8 cellular contexts compared by ENCODE assay signal in genomic region chr12:24947541-24948451, GRCh38. TPM values are rescaled to one million over a fixed set of nuclear protein-coding genes. Genes with fewer than 3 reads are reported as not detected.
DNase-seq lines count a peak whose midpoint lies in the region; ATAC-seq and TF ChIP-seq lines count a peak whose summit lies in the region.

No MANE protein-coding gene starts in this region.

- peak; percentile 29 for ATAC-seq in activated naive CD8-positive, alpha-beta T cell treated with anti-CD3 and anti-CD28 coated beads, Interleukin-2, amount 50 U/mL, for 24 hours
- ATAC-seq in lung (ENCODE audit: insufficient read depth, low FRiP score) (no peak), HG03520 (IDR thresholded peaks at IDR 0.05; ENCODE audit: unreplicated experiment) (no peak), HG02884 (IDR thresholded peaks at IDR 0.05; ENCODE audit: unreplicated experiment) (no peak)

- POLR2A ChIA-PET in HEK293 (lab: Yijun Ruan, JAX) = interaction anchor here (0.7 to 1.3 kb wide), 2 partner anchors 14 to 247 kb away, joined by 3 read pairs; partner anchors contain the start of genes DNAI7 and ETFRF1

- H3K4me3 ChIP-seq in AG10803 (ENCODE audit: low read length) = peak overlapping the region; percentile 86
- peak overlapping the region; percentile 67 for H3K4me3 ChIP-seq in HEK293 (ENCODE audit: low read depth, low read length)
- peak overlapping the region; percentile 43 for H3K4me3 ChIP-seq in lung

- H3K36me3 Mint-ChIP-seq in activated naive CD8-positive, alpha-beta T cell treated with anti-CD3 and anti-CD28 coated beads, Interleukin-2, amount 50 U/mL, for 24 hours (ENCODE audit: low read depth) = peaks cover 25% of the 10 kb centered on the region

- H3K4me3 Mint-ChIP-seq in activated naive CD8-positive, alpha-beta T cell treated with anti-CD3 and anti-CD28 coated beads, Interleukin-2, amount 50 U/mL, for 24 hours = peak overlapping the region; percentile 93

- H3K9me3 ChIP-seq in HEK293 (ENCODE audit: control insufficient read depth, insufficient read depth, low read depth, low read length) (no peaks in the 10 kb centered on the region), lung (ENCODE audit: control insufficient read depth in 2 of 2, insufficient read depth in 1 of 2, low read length in 1 of 2) (no peaks in the 10 kb centered on the region)

- peaks cover 19% of the 10 kb centered on the region for H3K27me3 Mint-ChIP-seq in activated naive CD8-positive, alpha-beta T cell treated with anti-CD3 and anti-CD28 coated beads, Interleukin-2, amount 50 U/mL, for 24 hours

- H3K9me3 Mint-ChIP-seq in activated naive CD8-positive, alpha-beta T cell treated with anti-CD3 and anti-CD28 coated beads, Interleukin-2, amount 50 U/mL, for 24 hours = peaks cover 4% of the 10 kb centered on the region

- H3K27me3 ChIP-seq in lung (ENCODE audit: control insufficient read depth, insufficient read depth) = no peaks in the 10 kb centered on the region

- H3K36me3 ChIP-seq in HEK293 (ENCODE audit: control insufficient read depth in 2 of 2, insufficient read depth in 1 of 2, low read length in 2 of 2) (no peaks in the 10 kb centered on the region), lung (ENCODE audit: control insufficient read depth in 2 of 2, insufficient read depth in 2 of 2, low read length in 2 of 2) (no peaks in the 10 kb centered on the region)

- CTCF ChIA-PET in HEK293 (lab: Yijun Ruan, JAX) = interaction anchor here (1.1 to 2.2 kb wide), 3 partner anchors 36 to 88 kb away, joined by 3 to 6 read pairs (median 5); no protein-coding TSS in a partner anchor

- H3K27ac Mint-ChIP-seq in activated naive CD8-positive, alpha-beta T cell treated with anti-CD3 and anti-CD28 coated beads, Interleukin-2, amount 50 U/mL, for 24 hours = peak overlapping the region; percentile 98

- DNase-seq in AG10803 (ENCODE audit: low read depth) (no peak), lung (ENCODE audit: low spot score) (no peak), GOT3 (lab: John Stamatoyannopoulos, UW) (no peak)
- DNase-seq in activated naive CD8-positive, alpha-beta T cell treated with anti-CD3 and anti-CD28 coated beads, Interleukin-2, amount 50 U/mL, for 24 hours = no peak
- DNase-seq in activated CD4-positive, CD25-positive, alpha-beta regulatory T cell (lab: John Stamatoyannopoulos, UW) = no peak

- H3K27ac ChIP-seq in HEK293 (ENCODE audit: extremely low read depth, low read depth, low read length) (no peak overlapping the region; the same call in 1 of the 2 replicates), lung (ENCODE audit: low read depth in 1 of 2, low read length in 1 of 2) (peak overlapping the region in 1 of 2 donors; percentile 5)

- TF ChIP-seq CTCF in AG10803 (conservative IDR thresholded peaks at IDR 0.05; ENCODE audit: low read length) (no peak), HEK293 (tag by site-specific recombination; IDR thresholded peaks at IDR 0.05) (no peak), lung (IDR thresholded peaks at IDR 0.05; ENCODE audit: control extremely low read depth, extremely low read depth) (no peak)

- 19 to 36% methylated on average over 12 of the region's 12 CpGs for WGBS in lung, 2 donors

- H3K4me1 ChIP-seq in HEK293 (ENCODE audit: control insufficient read depth, insufficient read depth, low read length) (0 out of 2 replicates have a peak, but pooled peaks cover 3% of the 10 kb centered on the region), lung (ENCODE audit: control insufficient read depth in 2 of 2, insufficient read depth in 2 of 2, low read length in 2 of 2) (no peaks in the 10 kb centered on the region)

- peaks cover 67% of the 10 kb centered on the region for H3K4me1 Mint-ChIP-seq in activated naive CD8-positive, alpha-beta T cell treated with anti-CD3 and anti-CD28 coated beads, Interleukin-2, amount 50 U/mL, for 24 hours

TF ChIP-seq in HEK293, 187 proteins besides CTCF, POLR2A, EP300 and RAD21:
- TF ChIP-seq ZBTB10 (tag by site-specific recombination; IDR thresholded peaks at IDR 0.05) = no peak
- 0 out of 2 replicates have a peak, but pooled peaks have one; percentile 57 for TF ChIP-seq ZNF660 (tag by site-specific recombination; IDR thresholded peaks at IDR 0.05)
- TF ChIP-seq PRDM1 (tag by site-specific recombination; IDR thresholded peaks at IDR 0.05) = peak; percentile 67
- TF ChIP-seq ZSCAN30 (tag by site-specific recombination; IDR thresholded peaks at IDR 0.05) = no peak
- TF ChIP-seq, protein P1, sequence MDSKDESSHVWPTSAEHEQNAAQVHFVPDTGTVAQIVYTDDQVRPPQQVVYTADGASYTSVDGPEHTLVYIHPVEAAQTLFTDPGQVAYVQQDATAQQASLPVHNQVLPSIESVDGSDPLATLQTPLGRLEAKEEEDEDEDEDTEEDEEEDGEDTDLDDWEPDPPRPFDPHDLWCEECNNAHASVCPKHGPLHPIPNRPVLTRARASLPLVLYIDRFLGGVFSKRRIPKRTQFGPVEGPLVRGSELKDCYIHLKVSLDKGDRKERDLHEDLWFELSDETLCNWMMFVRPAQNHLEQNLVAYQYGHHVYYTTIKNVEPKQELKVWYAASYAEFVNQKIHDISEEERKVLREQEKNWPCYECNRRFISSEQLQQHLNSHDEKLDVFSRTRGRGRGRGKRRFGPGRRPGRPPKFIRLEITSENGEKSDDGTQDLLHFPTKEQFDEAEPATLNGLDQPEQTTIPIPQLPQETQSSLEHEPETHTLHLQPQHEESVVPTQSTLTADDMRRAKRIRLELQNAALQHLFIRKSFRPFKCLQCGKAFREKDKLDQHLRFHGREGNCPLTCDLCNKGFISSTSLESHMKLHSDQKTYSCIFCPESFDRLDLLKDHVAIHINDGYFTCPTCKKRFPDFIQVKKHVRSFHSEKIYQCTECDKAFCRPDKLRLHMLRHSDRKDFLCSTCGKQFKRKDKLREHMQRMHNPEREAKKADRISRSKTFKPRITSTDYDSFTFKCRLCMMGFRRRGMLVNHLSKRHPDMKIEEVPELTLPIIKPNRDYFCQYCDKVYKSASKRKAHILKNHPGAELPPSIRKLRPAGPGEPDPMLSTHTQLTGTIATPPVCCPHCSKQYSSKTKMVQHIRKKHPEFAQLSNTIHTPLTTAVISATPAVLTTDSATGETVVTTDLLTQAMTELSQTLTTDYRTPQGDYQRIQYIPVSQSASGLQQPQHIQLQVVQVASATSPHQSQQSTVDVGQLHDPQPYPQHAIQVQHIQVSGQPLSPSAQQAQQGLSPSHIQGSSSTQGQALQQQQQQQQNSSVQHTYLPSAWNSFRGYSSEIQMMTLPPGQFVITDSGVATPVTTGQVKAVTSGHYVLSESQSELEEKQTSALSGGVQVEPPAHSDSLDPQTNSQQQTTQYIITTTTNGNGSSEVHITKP (tag by site-specific recombination; IDR thresholded peaks at IDR 0.05) = peak; percentile 34
- TF ChIP-seq ZNF350 (tag by site-specific recombination; IDR thresholded peaks at IDR 0.05) = no peak

RNA-seq across cellular contexts. Expression of gene BCAT1, which starts 1.1 kb away (rescaled TPM):
- 10 to 100 TPM; 61.3 to 94.9 TPM for total RNA-seq in lung
- 10 to 100 TPM; 11.7 to 20.5 TPM for polyA plus RNA-seq in lung
